In genomic region chrX:41010188-41010846, GRCh38 we compare ENCODE assay signal across 1 cellular context.
TF ChIP-seq lines count a peak whose summit lies in the region.

No MANE protein-coding gene starts in this region.

TF ChIP-seq in K562, 482 proteins besides CTCF, POLR2A, EP300 and RAD21 (continued from another document and continues in another):
- TF ChIP-seq CEBPB (tag; IDR thresholded peaks at IDR 0.05) (peak; percentile 97), CBFB (CRISPR knock-in tag; IDR thresholded peaks at IDR 0.05) (no peak), ZNF184 (CRISPR knock-in tag; IDR thresholded peaks at IDR 0.05) (no peak), TFAM (CRISPR knock-in tag; conservative IDR thresholded peaks at IDR 0.05) (no peak), ZZZ3 (IDR thresholded peaks at IDR 0.05) (no peak), NFE2L1 (tag; IDR thresholded peaks at IDR 0.05; ENCODE audit: borderline replicate concordance, low read depth) (no peak), KAT7 (CRISPR knock-in tag; IDR thresholded peaks at IDR 0.05; ENCODE audit: borderline replicate concordance) (no peak), YBX1 (IDR thresholded peaks at IDR 0.05) (no peak), ESRRA (IDR thresholded peaks at IDR 0.05; ENCODE audit: borderline replicate concordance, low read depth) (peak; percentile 72; the same call in 1 of the 2 replicates), TSHZ1 (CRISPR knock-in tag; IDR thresholded peaks at IDR 0.05) (no peak), E2F8 (IDR thresholded peaks at IDR 0.05; ENCODE audit: low read depth, partially characterized antibody) (no peak), ELK1 (CRISPR knock-in tag; IDR thresholded peaks at IDR 0.05) (no peak), MYNN (IDR thresholded peaks at IDR 0.05) (no peak), MYNN (CRISPR knock-in tag; IDR thresholded peaks at IDR 0.05) (no peak), ZBTB40 (IDR thresholded peaks at IDR 0.05) (peak; percentile 47), ZBTB40 (CRISPR knock-in tag; IDR thresholded peaks at IDR 0.05) (no peak), BRF1 (IDR thresholded peaks at IDR 0.05; ENCODE audit: borderline replicate concordance, extremely low read depth, insufficient read length) (no peak), RBM17 (IDR thresholded peaks at IDR 0.05; ENCODE audit: borderline replicate concordance, low read depth, low read length) (no peak), USF1 (CRISPR knock-in tag; IDR thresholded peaks at IDR 0.05) (no peak), MCM5 (IDR thresholded peaks at IDR 0.05; ENCODE audit: low read depth) (no peak), CEBPG (CRISPR knock-in tag; IDR thresholded peaks at IDR 0.05) (peak; percentile 75; the same call in 1 of the 2 replicates), CEBPG (tag; conservative IDR thresholded peaks at IDR 0.05 in 1 of 2, IDR thresholded peaks at IDR 0.05 in 1 of 2) (peak; percentile 81 to 86), ATF1 (CRISPR knock-in tag; IDR thresholded peaks at IDR 0.05) (no peak), ATF1 (tag; IDR thresholded peaks at IDR 0.05) (peak; percentile 68; the same call in 1 of the 2 replicates), ZNF12 (CRISPR knock-in tag; IDR thresholded peaks at IDR 0.05) (no peak), DIDO1 (tag; IDR thresholded peaks at IDR 0.05; ENCODE audit: low read depth) (no peak), ZHX1 (conservative IDR thresholded peaks at IDR 0.05; ENCODE audit: low read length) (no peak), ZNF79 (CRISPR knock-in tag; IDR thresholded peaks at IDR 0.05; ENCODE audit: low read depth) (no peak), SNIP1 (IDR thresholded peaks at IDR 0.05; ENCODE audit: low read depth) (no peak), ZNF778 (CRISPR knock-in tag; IDR thresholded peaks at IDR 0.05) (no peak), SP1 (CRISPR knock-in tag; IDR thresholded peaks at IDR 0.05) (peak; percentile 39; the same call in 1 of the 2 replicates), AFF4 (CRISPR knock-in tag; IDR thresholded peaks at IDR 0.05) (0 out of 2 replicates have a peak, but pooled peaks have one; percentile 4), POLR2H (tag; IDR thresholded peaks at IDR 0.05; ENCODE audit: low read depth) (peak; percentile 81), GABPB1 (CRISPR knock-in tag; IDR thresholded peaks at IDR 0.05) (peak; percentile 60; the same call in 1 of the 2 replicates)
